In the genomic region with DNA sequence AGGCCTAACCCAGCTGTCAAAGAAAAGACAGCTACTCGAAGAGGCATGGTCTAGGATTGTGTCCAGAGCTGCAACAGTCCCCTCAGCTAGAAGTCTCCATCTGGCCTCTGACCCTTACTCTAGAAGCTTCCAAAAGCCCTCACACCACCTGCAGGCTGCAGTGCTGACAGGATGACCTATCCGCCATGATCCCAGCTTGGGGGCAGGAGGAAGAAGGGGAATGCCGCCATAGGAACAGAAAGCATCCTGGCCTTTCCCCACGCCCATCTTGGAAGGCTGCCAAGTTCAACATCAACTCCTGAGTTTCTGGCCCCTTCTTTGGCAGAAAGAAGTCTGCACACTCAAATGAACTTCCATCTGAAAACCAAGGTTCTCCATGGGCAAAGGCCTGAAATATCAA, we compare ENCODE assay signal across 13 cellular contexts. TPM values are rescaled to one million over a fixed set of nuclear protein-coding genes. Genes with fewer than 3 reads are reported as not detected.
DNase-seq lines count a peak whose midpoint lies in the region; ATAC-seq, FAIRE-seq and TF ChIP-seq lines count a peak whose summit lies in the region.
"Had no signal": no experiment of that assay in that cellular context is flagged by ENCODE, and none has a peak within 500 bp of the region (broad histone marks: within the 10 kb centered on the region; RNA-seq: fewer than 3 reads in every experiment).

No MANE protein-coding gene starts in this region.

- BruUV-seq in Calu3 (replicated peaks; lab: Mats Ljungman, UMichigan) = no TSS peak
- BruUV-seq in IMR-90 (replicated peaks; lab: Mats Ljungman, UMichigan) = no TSS peak
- no TSS peak for BruUV-seq in HepG2 (replicated peaks; lab: Mats Ljungman, UMichigan)

- intact Hi-C loops in Calu3 (cut with micrococcal nuclease; ENCODE audit: unreplicated experiment) (loop anchor here (10.0 kb wide), 2 partner anchors 78 to 158 kb away; no protein-coding TSS in a partner anchor), IMR-90 (cut with micrococcal nuclease) (no loop called here), HepG2 (cut with micrococcal nuclease; ENCODE audit: unreplicated experiment) (no loop called here)

- H3K9me3 Mint-ChIP-seq in Calu3 (ENCODE audit: low read depth, unreplicated experiment) = no peaks in the 10 kb centered on the region
- H3K9me3 Mint-ChIP-seq: activated naive CD4-positive, alpha-beta T cell treated with anti-CD3 and anti-CD28 coated beads, Interleukin-2, amount 50 U/mL, for 24 hours had no signal

- H2AFZ ChIP-seq in IMR-90 (replicated peaks; ENCODE audit: low read length, poor library complexity) (peak overlapping the region; percentile 1), HepG2 (ENCODE audit: low read length) (no peak overlapping the region), Karpas-422 (ENCODE audit: low read length) (no peak overlapping the region)
- H2AFZ ChIP-seq: PC-9 had no signal

- POLR2A ChIA-PET in IMR-90 (lab: Charles Lee; ENCODE audit: unreplicated experiment) (no interaction called here), HepG2 (lab: Yijun Ruan, JAX) (no interaction called here)

- H3K4ac ChIP-seq in IMR-90 (ENCODE audit: low read depth, low read length) = peak overlapping the region; percentile 71

- no peaks in the 10 kb centered on the region for H4K20me1 ChIP-seq in IMR-90 (ENCODE audit: insufficient read depth, low read length)
- H4K20me1 ChIP-seq in HepG2 (ENCODE audit: insufficient read depth, low read length) = no peaks in the 10 kb centered on the region
- H4K20me1 ChIP-seq in Karpas-422 (ENCODE audit: insufficient read depth, low read depth, low read length) = no peaks in the 10 kb centered on the region

- peak; percentile 64 for DNase-seq in Calu3
- DNase-seq in IMR-90 = peak; percentile 27
- DNase-seq in SW480 (ENCODE audit: low spot score) = peak; percentile 75
- DNase-seq in HepG2 (ENCODE audit: low spot score) = peak; percentile 49
- no peak for DNase-seq in RKO (ENCODE audit: low spot score)
- no peak for DNase-seq in putamen (ENCODE audit: low spot score)
- no peak for DNase-seq in Karpas-422
- no peak for DNase-seq in NCI-H187 (lab: John Stamatoyannopoulos, UW)
- DNase-seq: activated CD4-positive, CD25-positive, alpha-beta regulatory T cell treated with anti-CD3 and anti-CD28 coated beads, Interleukin-2, amount 50 U/mL, for 72 hours had no signal

- no peaks in the 10 kb centered on the region for H3K9me2 ChIP-seq in Karpas-422 (replicated peaks; ENCODE audit: insufficient read depth, low read length)

- peak overlapping the region; percentile 53 for H2BK120ac ChIP-seq in IMR-90 (ENCODE audit: low read depth, low read length)

- H2BK15ac ChIP-seq in IMR-90 (ENCODE audit: low read depth, low read length) = peak overlapping the region; percentile 95; the same call in 2 of the 3 replicates

- dilution Hi-C loops in IMR-90 (cut with HindIII; ENCODE audit: low sequenced_read_pairs, unreplicated experiment) = no loop called here

- H2AK5ac ChIP-seq in IMR-90 (ENCODE audit: low read depth, low read length) = peak overlapping the region; percentile 65; the same call in 1 of the 2 replicates

- TF ChIP-seq EP300 in HepG2 (IDR thresholded peaks at IDR 0.05; ENCODE audit: low read depth in 2 of 2, low read length in 2 of 2) = no peak
- TF ChIP-seq EP300 in HepG2 (CRISPR knock-in tag; IDR thresholded peaks at IDR 0.05; ENCODE audit: borderline replicate concordance) = no peak

- H4K5ac ChIP-seq in IMR-90 (ENCODE audit: low read depth, low read length) = peak overlapping the region; percentile 21; the same call in 1 of the 2 replicates

- H3K4me3 Mint-ChIP-seq in Calu3 (ENCODE audit: low read depth, unreplicated experiment) = no peak overlapping the region
- H3K4me3 Mint-ChIP-seq: activated naive CD4-positive, alpha-beta T cell treated with anti-CD3 and anti-CD28 coated beads, Interleukin-2, amount 50 U/mL, for 24 hours had no signal

- H4K8ac ChIP-seq in IMR-90 (ENCODE audit: low read depth in 2 of 2, low read length in 2 of 2) = peak overlapping the region; percentile 23 to 40; a peak in 1 of 4 replicates

- H3K4me1 Mint-ChIP-seq in Calu3 (ENCODE audit: low read depth, unreplicated experiment) = peaks cover 45% of the 10 kb centered on the region

- no peak overlapping the region for H2BK5ac ChIP-seq in IMR-90 (ENCODE audit: low read depth, low read length, poor library complexity, severe bottlenecking)

- TF ChIP-seq RAD21 in IMR-90 (IDR thresholded peaks at IDR 0.05; ENCODE audit: low read length) (no peak), HepG2 (CRISPR knock-in tag; IDR thresholded peaks at IDR 0.05) (no peak)

- WGBS in IMR-90 (ENCODE audit: extremely low coverage in 2 of 2, insufficient read length in 1 of 2), 2 experiments = no CpG with 5 or more reads among the region's 4 CpGs
- 18% methylated on average over 4 of the region's 4 CpGs for WGBS in HepG2 (ENCODE audit: low lambda C conversion rate)

- H3K27ac ChIP-seq in IMR-90 (ENCODE audit: insufficient read depth, low read length) = no peak overlapping the region
- no peak overlapping the region for H3K27ac ChIP-seq in HepG2 (ENCODE audit: extremely low read length, insufficient read depth, low read length)
- H3K27ac ChIP-seq in Karpas-422 (ENCODE audit: low read length) = no peak overlapping the region
- H3K27ac ChIP-seq: esophagus muscularis mucosa, PC-9 had no signal

- H2BK20ac ChIP-seq in IMR-90 (ENCODE audit: low read depth, low read length) = peak overlapping the region; percentile 50; the same call in 1 of the 2 replicates

- CTCF ChIA-PET in Calu3 (lab: Charles Lee) (interaction anchor here (1.7 kb wide), 1 partner anchor 76 kb away, joined by 8 read pairs; no protein-coding TSS in a partner anchor), IMR-90 (lab: Yijun Ruan, JAX) (interaction anchor here (1.1 kb wide), 1 partner anchor 636 kb away, joined by 4 read pairs; no protein-coding TSS in a partner anchor), HepG2 (lab: Yijun Ruan, JAX; ENCODE audit: low intra/inter-chr PET ratio, low total read pairs) (no interaction called here)

- ATAC-seq in IMR-90 (ENCODE audit: low read depth) = no peak
- ATAC-seq in HepG2 = no peak
- ATAC-seq: HCT116 had no signal

- H3K9ac ChIP-seq in IMR-90 (ENCODE audit: low read depth, low read length) (no peak overlapping the region), HepG2 (ENCODE audit: insufficient read depth, low read depth, low read length) (no peak overlapping the region), Karpas-422 (ENCODE audit: low read length) (no peak overlapping the region)

- TF ChIP-seq POLR2A in IMR-90 (IDR thresholded peaks at IDR 0.05; ENCODE audit: low read depth, low read length) (no peak), HepG2 (IDR thresholded peaks at IDR 0.05; ENCODE audit: insufficient read depth in 1 of 2, low read depth in 2 of 2, low read length in 2 of 2) (no peak)

- peaks cover 17% of the 10 kb centered on the region for H3K4me1 ChIP-seq in IMR-90 (ENCODE audit: control insufficient read depth, insufficient read depth, low read length)
- peaks cover 18% of the 10 kb centered on the region for H3K4me1 ChIP-seq in HepG2 (ENCODE audit: insufficient read depth, low read length)
- H3K4me1 ChIP-seq in Karpas-422 (ENCODE audit: low read length) = peaks cover 3% of the 10 kb centered on the region

- H3K79me2 ChIP-seq in HepG2 (ENCODE audit: insufficient read depth, low read length) (no peaks in the 10 kb centered on the region), Karpas-422 (ENCODE audit: low read length) (no peaks in the 10 kb centered on the region)

- H3K27ac Mint-ChIP-seq in Calu3 (ENCODE audit: unreplicated experiment) = no peak overlapping the region
- H3K27ac Mint-ChIP-seq: activated naive CD4-positive, alpha-beta T cell treated with anti-CD3 and anti-CD28 coated beads, Interleukin-2, amount 50 U/mL, for 24 hours had no signal

- H3K9me1 ChIP-seq in IMR-90 (ENCODE audit: insufficient read depth, low read length) = peaks cover 19% of the 10 kb centered on the region

- peak overlapping the region; percentile 63; the same call in 1 of the 2 replicates for H3K14ac ChIP-seq in IMR-90 (replicated peaks; ENCODE audit: low read depth, low read length)

- no peak overlapping the region for H2AK9ac ChIP-seq in IMR-90 (replicated peaks; ENCODE audit: low read depth, low read length, poor library complexity)

- H3K56ac ChIP-seq in IMR-90 (ENCODE audit: extremely low read depth, insufficient read depth, low read length) = no peak overlapping the region

- H3K4me2 ChIP-seq in IMR-90 (ENCODE audit: low read depth, low read length) = no peak overlapping the region
- no peak overlapping the region for H3K4me2 ChIP-seq in HepG2 (ENCODE audit: low read depth, low read length)
- no peak overlapping the region for H3K4me2 ChIP-seq in Karpas-422 (ENCODE audit: low read depth, low read length, poor library complexity, severe bottlenecking)
- H3K4me2 ChIP-seq: PC-9 had no signal

- H3K9me3 ChIP-seq in IMR-90 (ENCODE audit: control insufficient read depth, insufficient read depth, low read length) (no peaks in the 10 kb centered on the region), HepG2 (ENCODE audit: low read length) (no peaks in the 10 kb centered on the region), Karpas-422 (ENCODE audit: low read length) (no peaks in the 10 kb centered on the region)
- H3K9me3 ChIP-seq: esophagus muscularis mucosa had no signal

- H3K18ac ChIP-seq in IMR-90 (ENCODE audit: low read depth, low read length) = peak overlapping the region; percentile 55

- H3K27me3 ChIP-seq in IMR-90 (ENCODE audit: control insufficient read depth, insufficient read depth, low read length) (no peaks in the 10 kb centered on the region), HepG2 (ENCODE audit: control insufficient read depth in 1 of 2, insufficient read depth in 2 of 2, low read length in 2 of 2) (peaks cover 3 to 33% of the 10 kb centered on the region in 2 experiments; a peak in 4 of 5 replicates), Karpas-422 (ENCODE audit: low read length) (no peaks in the 10 kb centered on the region)

- H3K4me3 ChIP-seq in IMR-90 (ENCODE audit: insufficient read depth, low read depth, low read length) = no peak overlapping the region
- no peak overlapping the region for H3K4me3 ChIP-seq in HepG2 (replicated peaks in 1 of 3; ENCODE audit: insufficient read depth in 1 of 3, low read depth in 2 of 3, low read length in 3 of 3)
- H3K4me3 ChIP-seq in Karpas-422 (ENCODE audit: low read length) = no peak overlapping the region
- H3K4me3 ChIP-seq: esophagus muscularis mucosa, PC-9 had no signal

- no peaks in the 10 kb centered on the region for H3K79me1 ChIP-seq in IMR-90 (ENCODE audit: low read depth in 1 of 2, low read length in 2 of 2)

- H4K91ac ChIP-seq in IMR-90 (ENCODE audit: insufficient read depth, low read depth, low read length) = peak overlapping the region; percentile 39; the same call in 1 of the 2 replicates

- peak overlapping the region; percentile 29; the same call in 1 of the 2 replicates for H3K23ac ChIP-seq in IMR-90 (ENCODE audit: low read depth, low read length)

- TF ChIP-seq CTCF in Calu3 (IDR thresholded peaks at IDR 0.05; ENCODE audit: unreplicated experiment) = no peak
- no peak for TF ChIP-seq CTCF in IMR-90 (conservative IDR thresholded peaks at IDR 0.05; ENCODE audit: low read depth, low read length)
- TF ChIP-seq CTCF in HepG2 (CRISPR knock-in tag; IDR thresholded peaks at IDR 0.05) = no peak

- H3K36me3 ChIP-seq in IMR-90 (ENCODE audit: control insufficient read depth, insufficient read depth, low read length) (no peaks in the 10 kb centered on the region), HepG2 (replicated peaks in 1 of 2; ENCODE audit: control insufficient read depth in 1 of 2, insufficient read depth in 2 of 2, low read length in 2 of 2) (no peaks in the 10 kb centered on the region), Karpas-422 (ENCODE audit: insufficient read depth, low read length) (no peaks in the 10 kb centered on the region)
- H3K36me3 ChIP-seq: esophagus muscularis mucosa had no signal

- in situ Hi-C loops in IMR-90 (cut with MboI; ENCODE audit: low sequenced_read_pairs) = no loop called here
- in situ Hi-C loops in HepG2 (cut with HindIII; ENCODE audit: extremely low pct_ligation_motif_present, low pct_unique_long_range_greater_than_20kb) = no loop called here

- H3K27me3 Mint-ChIP-seq in Calu3 (ENCODE audit: unreplicated experiment) = no peaks in the 10 kb centered on the region
- H3K27me3 Mint-ChIP-seq: activated naive CD4-positive, alpha-beta T cell treated with anti-CD3 and anti-CD28 coated beads, Interleukin-2, amount 50 U/mL, for 24 hours had no signal

- H3K36me3 Mint-ChIP-seq in Calu3 (ENCODE audit: insufficient read depth, unreplicated experiment) = no peaks in the 10 kb centered on the region
- H3K36me3 Mint-ChIP-seq: activated naive CD4-positive, alpha-beta T cell treated with anti-CD3 and anti-CD28 coated beads, Interleukin-2, amount 50 U/mL, for 24 hours had no signal

- no peak for FAIRE-seq in HepG2 (lab: Jason Lieb, UNC)

RNA-seq across cellular contexts. Expression of a gene that starts 3.1 kb away (rescaled TPM):
- total RNA-seq in Calu3 (2022) = not detected in 2 replicates
- not detected in 2 replicates for total RNA-seq in IMR-90 (2012; rRNA removed)
- not detected in 2 replicates for polyA plus RNA-seq in IMR-90 (2012; rRNA removed)
- polyA plus RNA-seq in IMR-90 (2012; cell fraction: cytosol; rRNA removed) = 0.03 TPM in 1 of 2 replicates, not detected in the other
- polyA plus RNA-seq in IMR-90 (2012; cell fraction: nucleus; rRNA removed; ENCODE audit: low replicate concordance) = not detected in 2 replicates
- total RNA-seq in HepG2 (2016; rRNA removed; fragmentation: Illumina TruSeq; extraction: Trizol) = not detected in 2 replicates
- not detected in 2 replicates for total RNA-seq in HepG2 (2016; cell fraction: cytosol; rRNA removed; fragmentation: Illumina TruSeq; extraction: Trizol; ENCODE audit: low read depth)
- total RNA-seq in HepG2 (2016; cell fraction: insoluble cytoplasmic fraction; rRNA removed; fragmentation: Illumina TruSeq; extraction: Trizol) = not detected in 2 replicates
- not detected in 2 replicates for total RNA-seq in HepG2 (2016; cell fraction: membrane; rRNA removed; fragmentation: Illumina TruSeq; extraction: Trizol)
- total RNA-seq in HepG2 (2016; cell fraction: nucleus; rRNA removed; fragmentation: Illumina TruSeq; extraction: Trizol) = not detected in 2 replicates
- not detected in 2 replicates for polyA plus RNA-seq in HepG2 (2011; rRNA removed)
- not detected in 2 replicates for polyA plus RNA-seq in HepG2 (2011; cell fraction: cytosol; rRNA removed)
- polyA plus RNA-seq in HepG2 (2011; cell fraction: nucleus; rRNA removed) = not detected in 2 replicates
- polyA plus RNA-seq in HepG2 (2012) = not detected in 2 replicates
- not detected in 2 replicates for polyA plus RNA-seq in HepG2 (2016; cell fraction: cytosol; fragmentation: Illumina TruSeq; extraction: Trizol; ENCODE audit: low read depth)
- polyA plus RNA-seq in HepG2 (2016; cell fraction: insoluble cytoplasmic fraction; fragmentation: Illumina TruSeq; extraction: Trizol; ENCODE audit: low read depth) = not detected in 2 replicates
- polyA plus RNA-seq in HepG2 (2016; cell fraction: membrane; fragmentation: Illumina TruSeq; extraction: Trizol; ENCODE audit: low read depth) = not detected in 2 replicates
- not detected in 2 replicates for polyA plus RNA-seq in HepG2 (2016; cell fraction: nucleus; fragmentation: Illumina TruSeq; extraction: Trizol; ENCODE audit: insufficient read depth, low read depth)
- not detected in 2 replicates for polyA minus RNA-seq in HepG2 (2011; rRNA and poly(A)+ RNA removed; ENCODE audit: low replicate concordance)
- not detected in 2 replicates for polyA minus RNA-seq in HepG2 (2011; cell fraction: cytosol; rRNA and poly(A)+ RNA removed)
- polyA minus RNA-seq in HepG2 (2011; cell fraction: nucleus; rRNA and poly(A)+ RNA removed) = not detected in 2 replicates
- not detected in 2 replicates for total RNA-seq in Karpas-422 (2014; rRNA removed; shearing (Covaris generic); ENCODE audit: low replicate concordance)
- total RNA-seq: esophagus muscularis mucosa, PC-9 had no signal

RNA-seq across cellular contexts. Expression of a gene that starts 11.8 kb away (rescaled TPM):
- total RNA-seq in Calu3 (2022) = not detected in 2 replicates
- total RNA-seq in IMR-90 (2012; rRNA removed) = not detected in 2 replicates
- polyA plus RNA-seq in IMR-90 (2012; rRNA removed) = not detected in 2 replicates
- not detected in 2 replicates for polyA plus RNA-seq in IMR-90 (2012; cell fraction: cytosol; rRNA removed)
- not detected in 2 replicates for polyA plus RNA-seq in IMR-90 (2012; cell fraction: nucleus; rRNA removed; ENCODE audit: low replicate concordance)
- not detected in 2 replicates for total RNA-seq in HepG2 (2016; rRNA removed; fragmentation: Illumina TruSeq; extraction: Trizol)
- not detected in 2 replicates for total RNA-seq in HepG2 (2016; cell fraction: cytosol; rRNA removed; fragmentation: Illumina TruSeq; extraction: Trizol; ENCODE audit: low read depth)
- not detected in 2 replicates for total RNA-seq in HepG2 (2016; cell fraction: insoluble cytoplasmic fraction; rRNA removed; fragmentation: Illumina TruSeq; extraction: Trizol)
- total RNA-seq in HepG2 (2016; cell fraction: membrane; rRNA removed; fragmentation: Illumina TruSeq; extraction: Trizol) = not detected in 2 replicates
- not detected in 2 replicates for total RNA-seq in HepG2 (2016; cell fraction: nucleus; rRNA removed; fragmentation: Illumina TruSeq; extraction: Trizol)
- not detected in 2 replicates for polyA plus RNA-seq in HepG2 (2011; rRNA removed)
- not detected in 2 replicates for polyA plus RNA-seq in HepG2 (2011; cell fraction: cytosol; rRNA removed)
- polyA plus RNA-seq in HepG2 (2011; cell fraction: nucleus; rRNA removed) = not detected in 2 replicates
- polyA plus RNA-seq in HepG2 (2012) = not detected in 2 replicates
- not detected in 2 replicates for polyA plus RNA-seq in HepG2 (2016; cell fraction: cytosol; fragmentation: Illumina TruSeq; extraction: Trizol; ENCODE audit: low read depth)
- polyA plus RNA-seq in HepG2 (2016; cell fraction: insoluble cytoplasmic fraction; fragmentation: Illumina TruSeq; extraction: Trizol; ENCODE audit: low read depth) = not detected in 2 replicates
- not detected in 2 replicates for polyA plus RNA-seq in HepG2 (2016; cell fraction: membrane; fragmentation: Illumina TruSeq; extraction: Trizol; ENCODE audit: low read depth)
- polyA plus RNA-seq in HepG2 (2016; cell fraction: nucleus; fragmentation: Illumina TruSeq; extraction: Trizol; ENCODE audit: insufficient read depth, low read depth) = not detected in 2 replicates
- not detected in 2 replicates for polyA minus RNA-seq in HepG2 (2011; rRNA and poly(A)+ RNA removed; ENCODE audit: low replicate concordance)
- not detected in 2 replicates for polyA minus RNA-seq in HepG2 (2011; cell fraction: cytosol; rRNA and poly(A)+ RNA removed)
- not detected in 2 replicates for polyA minus RNA-seq in HepG2 (2011; cell fraction: nucleus; rRNA and poly(A)+ RNA removed)
- total RNA-seq in Karpas-422 (2014; rRNA removed; shearing (Covaris generic); ENCODE audit: low replicate concordance) = not detected in 2 replicates
- total RNA-seq: esophagus muscularis mucosa, PC-9 had no signal

RNA-seq across cellular contexts. Expression of a gene that starts 12.6 kb away (rescaled TPM):
- total RNA-seq in Calu3 (2022) (45.7 and 323 TPM in 2 replicates), IMR-90 (2012; rRNA removed) (0.18 and 0.28 TPM in 2 replicates), HepG2 (2016; rRNA removed; fragmentation: Illumina TruSeq; extraction: Trizol) (not detected in 2 replicates)
- polyA plus RNA-seq in IMR-90 (2012; rRNA removed) (0.56 and 0.60 TPM in 2 replicates), HepG2 (2011; rRNA removed) (0.30 TPM in 1 of 2 replicates, not detected in the other)
- 0.42 and 0.44 TPM in 2 replicates for polyA plus RNA-seq in IMR-90 (2012; cell fraction: cytosol; rRNA removed)
- polyA plus RNA-seq in IMR-90 (2012; cell fraction: nucleus; rRNA removed; ENCODE audit: low replicate concordance) = 0.61 and 0.87 TPM in 2 replicates
- total RNA-seq in HepG2 (2016; cell fraction: cytosol; rRNA removed; fragmentation: Illumina TruSeq; extraction: Trizol; ENCODE audit: low read depth) = not detected in 2 replicates
- not detected in 2 replicates for total RNA-seq in HepG2 (2016; cell fraction: insoluble cytoplasmic fraction; rRNA removed; fragmentation: Illumina TruSeq; extraction: Trizol)
- not detected in 2 replicates for total RNA-seq in HepG2 (2016; cell fraction: membrane; rRNA removed; fragmentation: Illumina TruSeq; extraction: Trizol)
- not detected in 2 replicates for total RNA-seq in HepG2 (2016; cell fraction: nucleus; rRNA removed; fragmentation: Illumina TruSeq; extraction: Trizol)
- 0.05 TPM in 1 of 2 replicates, not detected in the other for polyA plus RNA-seq in HepG2 (2011; cell fraction: cytosol; rRNA removed)
- polyA plus RNA-seq in HepG2 (2011; cell fraction: nucleus; rRNA removed) = 0.09 TPM in 1 of 2 replicates, not detected in the other
- not detected in 2 replicates for polyA plus RNA-seq in HepG2 (2012)
- polyA plus RNA-seq in HepG2 (2016; cell fraction: cytosol; fragmentation: Illumina TruSeq; extraction: Trizol; ENCODE audit: low read depth) = not detected in 2 replicates
- not detected in 2 replicates for polyA plus RNA-seq in HepG2 (2016; cell fraction: insoluble cytoplasmic fraction; fragmentation: Illumina TruSeq; extraction: Trizol; ENCODE audit: low read depth)
- not detected in 2 replicates for polyA plus RNA-seq in HepG2 (2016; cell fraction: membrane; fragmentation: Illumina TruSeq; extraction: Trizol; ENCODE audit: low read depth)
- polyA plus RNA-seq in HepG2 (2016; cell fraction: nucleus; fragmentation: Illumina TruSeq; extraction: Trizol; ENCODE audit: insufficient read depth, low read depth) = not detected in 2 replicates
- 0.70 TPM in 1 of 2 replicates, not detected in the other for polyA minus RNA-seq in HepG2 (2011; rRNA and poly(A)+ RNA removed; ENCODE audit: low replicate concordance)
- polyA minus RNA-seq in HepG2 (2011; cell fraction: cytosol; rRNA and poly(A)+ RNA removed) = not detected in 2 replicates
- polyA minus RNA-seq in HepG2 (2011; cell fraction: nucleus; rRNA and poly(A)+ RNA removed) = not detected in 2 replicates
- total RNA-seq in Karpas-422 (2014; rRNA removed; shearing (Covaris generic); ENCODE audit: low replicate concordance) = not detected in 2 replicates

RNA-seq across cellular contexts. Expression of a gene that starts 25.6 kb away (rescaled TPM):
- not detected in 2 replicates for total RNA-seq in Calu3 (2022)
- total RNA-seq in IMR-90 (2012; rRNA removed) = not detected in 2 replicates
- polyA plus RNA-seq in IMR-90 (2012; rRNA removed) = 0.06 and 0.09 TPM in 2 replicates
- 0.07 TPM in 1 of 2 replicates, not detected in the other for polyA plus RNA-seq in IMR-90 (2012; cell fraction: cytosol; rRNA removed)
- 0.07 and 0.14 TPM in 2 replicates for polyA plus RNA-seq in IMR-90 (2012; cell fraction: nucleus; rRNA removed; ENCODE audit: low replicate concordance)
- not detected in 2 replicates for total RNA-seq in HepG2 (2016; rRNA removed; fragmentation: Illumina TruSeq; extraction: Trizol)
- not detected in 2 replicates for total RNA-seq in HepG2 (2016; cell fraction: cytosol; rRNA removed; fragmentation: Illumina TruSeq; extraction: Trizol; ENCODE audit: low read depth)
- not detected in 2 replicates for total RNA-seq in HepG2 (2016; cell fraction: insoluble cytoplasmic fraction; rRNA removed; fragmentation: Illumina TruSeq; extraction: Trizol)
- not detected in 2 replicates for total RNA-seq in HepG2 (2016; cell fraction: membrane; rRNA removed; fragmentation: Illumina TruSeq; extraction: Trizol)
- total RNA-seq in HepG2 (2016; cell fraction: nucleus; rRNA removed; fragmentation: Illumina TruSeq; extraction: Trizol) = not detected in 2 replicates
- polyA plus RNA-seq in HepG2 (2011; rRNA removed) = not detected in 2 replicates
- polyA plus RNA-seq in HepG2 (2011; cell fraction: cytosol; rRNA removed) = not detected in 2 replicates
- polyA plus RNA-seq in HepG2 (2011; cell fraction: nucleus; rRNA removed) = not detected in 2 replicates
- polyA plus RNA-seq in HepG2 (2012) = not detected in 2 replicates
- polyA plus RNA-seq in HepG2 (2016; cell fraction: cytosol; fragmentation: Illumina TruSeq; extraction: Trizol; ENCODE audit: low read depth) = not detected in 2 replicates
- polyA plus RNA-seq in HepG2 (2016; cell fraction: insoluble cytoplasmic fraction; fragmentation: Illumina TruSeq; extraction: Trizol; ENCODE audit: low read depth) = not detected in 2 replicates
- polyA plus RNA-seq in HepG2 (2016; cell fraction: membrane; fragmentation: Illumina TruSeq; extraction: Trizol; ENCODE audit: low read depth) = not detected in 2 replicates
- not detected in 2 replicates for polyA plus RNA-seq in HepG2 (2016; cell fraction: nucleus; fragmentation: Illumina TruSeq; extraction: Trizol; ENCODE audit: insufficient read depth, low read depth)
- not detected in 2 replicates for polyA minus RNA-seq in HepG2 (2011; rRNA and poly(A)+ RNA removed; ENCODE audit: low replicate concordance)
- polyA minus RNA-seq in HepG2 (2011; cell fraction: cytosol; rRNA and poly(A)+ RNA removed) = not detected in 2 replicates
- not detected in 2 replicates for polyA minus RNA-seq in HepG2 (2011; cell fraction: nucleus; rRNA and poly(A)+ RNA removed)
- total RNA-seq in Karpas-422 (2014; rRNA removed; shearing (Covaris generic); ENCODE audit: low replicate concordance) = not detected in 2 replicates
- total RNA-seq: esophagus muscularis mucosa, PC-9 had no signal

RNA-seq across cellular contexts. Expression of a gene that starts 25.9 kb away (rescaled TPM):
- total RNA-seq in Calu3 (2022) (83.0 and 86.8 TPM in 2 replicates), IMR-90 (2012; rRNA removed) (2.9 and 3.6 TPM in 2 replicates), HepG2 (2016; rRNA removed; fragmentation: Illumina TruSeq; extraction: Trizol) (0.46 and 0.94 TPM in 2 replicates)
- polyA plus RNA-seq in IMR-90 (2012; rRNA removed) (5.3 and 7.6 TPM in 2 replicates), HepG2 (2011; rRNA removed) (0.63 and 1.2 TPM in 2 replicates)
- 3.4 and 3.7 TPM in 2 replicates for polyA plus RNA-seq in IMR-90 (2012; cell fraction: cytosol; rRNA removed)
- polyA plus RNA-seq in IMR-90 (2012; cell fraction: nucleus; rRNA removed; ENCODE audit: low replicate concordance) = 17.3 and 18.6 TPM in 2 replicates
- 0.26 and 0.30 TPM in 2 replicates for total RNA-seq in HepG2 (2016; cell fraction: cytosol; rRNA removed; fragmentation: Illumina TruSeq; extraction: Trizol; ENCODE audit: low read depth)
- 0.52 and 0.62 TPM in 2 replicates for total RNA-seq in HepG2 (2016; cell fraction: insoluble cytoplasmic fraction; rRNA removed; fragmentation: Illumina TruSeq; extraction: Trizol)
- 0.53 and 0.59 TPM in 2 replicates for total RNA-seq in HepG2 (2016; cell fraction: membrane; rRNA removed; fragmentation: Illumina TruSeq; extraction: Trizol)
- 0.63 and 1.2 TPM in 2 replicates for total RNA-seq in HepG2 (2016; cell fraction: nucleus; rRNA removed; fragmentation: Illumina TruSeq; extraction: Trizol)
- 0.85 and 0.87 TPM in 2 replicates for polyA plus RNA-seq in HepG2 (2011; cell fraction: cytosol; rRNA removed)
- 1.6 and 2.2 TPM in 2 replicates for polyA plus RNA-seq in HepG2 (2011; cell fraction: nucleus; rRNA removed)
- 0.27 and 0.33 TPM in 2 replicates for polyA plus RNA-seq in HepG2 (2012)
- 0.18 and 0.42 TPM in 2 replicates for polyA plus RNA-seq in HepG2 (2016; cell fraction: cytosol; fragmentation: Illumina TruSeq; extraction: Trizol; ENCODE audit: low read depth)
- polyA plus RNA-seq in HepG2 (2016; cell fraction: insoluble cytoplasmic fraction; fragmentation: Illumina TruSeq; extraction: Trizol; ENCODE audit: low read depth) = 0.56 and 0.61 TPM in 2 replicates
- 0.31 and 0.50 TPM in 2 replicates for polyA plus RNA-seq in HepG2 (2016; cell fraction: membrane; fragmentation: Illumina TruSeq; extraction: Trizol; ENCODE audit: low read depth)
- polyA plus RNA-seq in HepG2 (2016; cell fraction: nucleus; fragmentation: Illumina TruSeq; extraction: Trizol; ENCODE audit: insufficient read depth, low read depth) = 1.0 TPM in 2 replicates
- polyA minus RNA-seq in HepG2 (2011; rRNA and poly(A)+ RNA removed; ENCODE audit: low replicate concordance) = 0.28 and 4.2 TPM in 2 replicates
- 1.1 TPM in 1 of 2 replicates, not detected in the other for polyA minus RNA-seq in HepG2 (2011; cell fraction: cytosol; rRNA and poly(A)+ RNA removed)
- polyA minus RNA-seq in HepG2 (2011; cell fraction: nucleus; rRNA and poly(A)+ RNA removed) = 0.39 and 0.62 TPM in 2 replicates
- total RNA-seq in Karpas-422 (2014; rRNA removed; shearing (Covaris generic); ENCODE audit: low replicate concordance) = not detected in 2 replicates

Comparison
In these comparisons a context has a peak if more than half of its experiments do, and no peak if none do; other contexts are left out.
1. DNase-seq: peak in Calu3 (single experiment), IMR-90 (single experiment), SW480 (single experiment) and HepG2 (single experiment); none in RKO (single experiment), putamen (single experiment), Karpas-422 (single experiment) and NCI-H187 (0 of 2).
2. RNA of a gene that starts 12.6 kb away (total RNA-seq): 45.7 to 323 TPM in Calu3; 0.18 to 0.28 TPM in IMR-90, not detected in HepG2 and not detected in Karpas-422; every median in the first group is over 10 times any median in the second.